ENCODE assay signal across 1 cellular context in the genomic region with DNA sequence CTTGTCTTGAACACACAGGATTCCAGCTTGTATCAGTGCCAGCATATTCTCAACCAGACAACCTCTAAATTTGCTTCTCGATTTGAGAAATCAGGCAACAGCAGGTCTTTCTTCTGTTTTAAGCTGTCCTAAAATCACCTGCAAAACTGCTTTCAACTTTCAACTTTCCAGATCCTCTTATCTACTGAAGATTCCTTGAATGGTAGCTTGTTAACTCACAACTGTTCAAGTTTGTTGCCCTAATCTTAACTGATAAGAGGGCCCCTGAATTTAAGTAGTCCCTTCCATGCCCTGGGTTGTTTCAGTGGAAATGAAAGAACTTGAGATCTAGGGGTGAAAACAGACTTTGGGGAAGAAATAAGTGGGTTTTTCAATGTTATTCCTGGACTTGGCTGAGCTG.
TF ChIP-seq lines count a peak whose summit lies in the region.

No MANE protein-coding gene starts in this region.

TF ChIP-seq in K562, 482 proteins besides CTCF, POLR2A, EP300 and RAD21 (continued from another document and continues in another):
- TF ChIP-seq CBFA2T3 (IDR thresholded peaks at IDR 0.05) = peak; percentile 63
- no peak for TF ChIP-seq RNF219 (CRISPR knock-in tag; IDR thresholded peaks at IDR 0.05)
- no peak for TF ChIP-seq DMBX1 (CRISPR knock-in tag; IDR thresholded peaks at IDR 0.05; ENCODE audit: borderline replicate concordance)
- TF ChIP-seq NFXL1 (CRISPR knock-in tag; IDR thresholded peaks at IDR 0.05) = no peak
- no peak for TF ChIP-seq ZNF217 (CRISPR knock-in tag; IDR thresholded peaks at IDR 0.05)
- no peak for TF ChIP-seq MEIS2 (IDR thresholded peaks at IDR 0.05; ENCODE audit: partially characterized antibody)
- no peak for TF ChIP-seq HOMEZ (CRISPR knock-in tag; IDR thresholded peaks at IDR 0.05)
- TF ChIP-seq SNRNP70 (optimal IDR thresholded peaks at IDR 0.05; ENCODE audit: low read depth, low read length) = no peak
- no peak for TF ChIP-seq FOXJ2 (tag; IDR thresholded peaks at IDR 0.05)
- TF ChIP-seq NR3C1 (CRISPR knock-in tag; IDR thresholded peaks at IDR 0.05) = no peak
- TF ChIP-seq, protein P1, sequence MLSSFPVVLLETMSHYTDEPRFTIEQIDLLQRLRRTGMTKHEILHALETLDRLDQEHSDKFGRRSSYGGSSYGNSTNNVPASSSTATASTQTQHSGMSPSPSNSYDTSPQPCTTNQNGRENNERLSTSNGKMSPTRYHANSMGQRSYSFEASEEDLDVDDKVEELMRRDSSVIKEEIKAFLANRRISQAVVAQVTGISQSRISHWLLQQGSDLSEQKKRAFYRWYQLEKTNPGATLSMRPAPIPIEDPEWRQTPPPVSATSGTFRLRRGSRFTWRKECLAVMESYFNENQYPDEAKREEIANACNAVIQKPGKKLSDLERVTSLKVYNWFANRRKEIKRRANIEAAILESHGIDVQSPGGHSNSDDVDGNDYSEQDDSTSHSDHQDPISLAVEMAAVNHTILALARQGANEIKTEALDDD (IDR thresholded peaks at IDR 0.05) = peak; percentile 44; the same call in 1 of the 2 replicates
- no peak for TF ChIP-seq SETDB1 (IDR thresholded peaks at IDR 0.05; ENCODE audit: low read length)
- TF ChIP-seq, protein P2, sequence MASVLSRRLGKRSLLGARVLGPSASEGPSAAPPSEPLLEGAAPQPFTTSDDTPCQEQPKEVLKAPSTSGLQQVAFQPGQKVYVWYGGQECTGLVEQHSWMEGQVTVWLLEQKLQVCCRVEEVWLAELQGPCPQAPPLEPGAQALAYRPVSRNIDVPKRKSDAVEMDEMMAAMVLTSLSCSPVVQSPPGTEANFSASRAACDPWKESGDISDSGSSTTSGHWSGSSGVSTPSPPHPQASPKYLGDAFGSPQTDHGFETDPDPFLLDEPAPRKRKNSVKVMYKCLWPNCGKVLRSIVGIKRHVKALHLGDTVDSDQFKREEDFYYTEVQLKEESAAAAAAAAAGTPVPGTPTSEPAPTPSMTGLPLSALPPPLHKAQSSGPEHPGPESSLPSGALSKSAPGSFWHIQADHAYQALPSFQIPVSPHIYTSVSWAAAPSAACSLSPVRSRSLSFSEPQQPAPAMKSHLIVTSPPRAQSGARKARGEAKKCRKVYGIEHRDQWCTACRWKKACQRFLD (CRISPR knock-in tag; IDR thresholded peaks at IDR 0.05) = no peak
- TF ChIP-seq PHTF2 (CRISPR knock-in tag; IDR thresholded peaks at IDR 0.05) = no peak
- peak; percentile 61 for TF ChIP-seq ARID1B (IDR thresholded peaks at IDR 0.05)
- TF ChIP-seq IRF2 (CRISPR knock-in tag; IDR thresholded peaks at IDR 0.05) = no peak
- no peak for TF ChIP-seq ZNF512 (tag; IDR thresholded peaks at IDR 0.05)
- TF ChIP-seq ZNF707 (CRISPR knock-in tag; conservative IDR thresholded peaks at IDR 0.05) = no peak
- TF ChIP-seq ZNF274 (IDR thresholded peaks at IDR 0.05; ENCODE audit: borderline replicate concordance, low read depth, low read length) = no peak
- no peak for TF ChIP-seq ZFP30 (CRISPR knock-in tag; IDR thresholded peaks at IDR 0.05; ENCODE audit: borderline replicate concordance)
- TF ChIP-seq ZNF695 (CRISPR knock-in tag; IDR thresholded peaks at IDR 0.05) = no peak
- peak; percentile 24; the same call in 1 of the 2 replicates for TF ChIP-seq SMARCE1 (IDR thresholded peaks at IDR 0.05)
- TF ChIP-seq NCOR1 (IDR thresholded peaks at IDR 0.05) = peak; percentile 26; the same call in 1 of the 2 replicates
- no peak for TF ChIP-seq PRMT5 (CRISPR knock-in tag; IDR thresholded peaks at IDR 0.05)
- TF ChIP-seq TEAD4 (IDR thresholded peaks at IDR 0.05; ENCODE audit: low read length) = peak; percentile 33; the same call in 1 of the 2 replicates
- TF ChIP-seq TEAD4 (CRISPR knock-in tag; IDR thresholded peaks at IDR 0.05; ENCODE audit: borderline replicate concordance) = no peak
- TF ChIP-seq ZNF197 (CRISPR knock-in tag; IDR thresholded peaks at IDR 0.05; ENCODE audit: low read depth) = no peak
- TF ChIP-seq RBBP5 (IDR thresholded peaks at IDR 0.05; ENCODE audit: borderline replicate concordance, insufficient read depth, low read length, poor library complexity, severe bottlenecking) = no peak
- TF ChIP-seq NBN (IDR thresholded peaks at IDR 0.05; ENCODE audit: low read depth) = no peak
- TF ChIP-seq, protein P3, sequence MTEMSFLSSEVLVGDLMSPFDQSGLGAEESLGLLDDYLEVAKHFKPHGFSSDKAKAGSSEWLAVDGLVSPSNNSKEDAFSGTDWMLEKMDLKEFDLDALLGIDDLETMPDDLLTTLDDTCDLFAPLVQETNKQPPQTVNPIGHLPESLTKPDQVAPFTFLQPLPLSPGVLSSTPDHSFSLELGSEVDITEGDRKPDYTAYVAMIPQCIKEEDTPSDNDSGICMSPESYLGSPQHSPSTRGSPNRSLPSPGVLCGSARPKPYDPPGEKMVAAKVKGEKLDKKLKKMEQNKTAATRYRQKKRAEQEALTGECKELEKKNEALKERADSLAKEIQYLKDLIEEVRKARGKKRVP (CRISPR knock-in tag; IDR thresholded peaks at IDR 0.05) = no peak
- peak; percentile 46; the same call in 1 of the 2 replicates for TF ChIP-seq HDAC2 (IDR thresholded peaks at IDR 0.05)
- no peak for TF ChIP-seq MAX (CRISPR knock-in tag; IDR thresholded peaks at IDR 0.05)
- TF ChIP-seq ZNF449 (CRISPR knock-in tag; IDR thresholded peaks at IDR 0.05) = no peak
- no peak for TF ChIP-seq BRCA1 (IDR thresholded peaks at IDR 0.05)
- TF ChIP-seq BRCA1 (CRISPR knock-in tag; IDR thresholded peaks at IDR 0.05) = no peak
- TF ChIP-seq, protein P4, sequence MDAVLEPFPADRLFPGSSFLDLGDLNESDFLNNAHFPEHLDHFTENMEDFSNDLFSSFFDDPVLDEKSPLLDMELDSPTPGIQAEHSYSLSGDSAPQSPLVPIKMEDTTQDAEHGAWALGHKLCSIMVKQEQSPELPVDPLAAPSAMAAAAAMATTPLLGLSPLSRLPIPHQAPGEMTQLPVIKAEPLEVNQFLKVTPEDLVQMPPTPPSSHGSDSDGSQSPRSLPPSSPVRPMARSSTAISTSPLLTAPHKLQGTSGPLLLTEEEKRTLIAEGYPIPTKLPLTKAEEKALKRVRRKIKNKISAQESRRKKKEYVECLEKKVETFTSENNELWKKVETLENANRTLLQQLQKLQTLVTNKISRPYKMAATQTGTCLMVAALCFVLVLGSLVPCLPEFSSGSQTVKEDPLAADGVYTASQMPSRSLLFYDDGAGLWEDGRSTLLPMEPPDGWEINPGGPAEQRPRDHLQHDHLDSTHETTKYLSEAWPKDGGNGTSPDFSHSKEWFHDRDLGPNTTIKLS (IDR thresholded peaks at IDR 0.05; ENCODE audit: borderline replicate concordance, low read depth) = no peak
- TF ChIP-seq PBX2 (CRISPR knock-in tag; IDR thresholded peaks at IDR 0.05; ENCODE audit: low read depth) = no peak
- no peak for TF ChIP-seq PBX2 (tag; conservative IDR thresholded peaks at IDR 0.05; ENCODE audit: low read depth)
- TF ChIP-seq HMG20B (CRISPR knock-in tag; IDR thresholded peaks at IDR 0.05) = no peak
- TF ChIP-seq TAL1 (IDR thresholded peaks at IDR 0.05) = peak; percentile 34
- TF ChIP-seq, protein P5, sequence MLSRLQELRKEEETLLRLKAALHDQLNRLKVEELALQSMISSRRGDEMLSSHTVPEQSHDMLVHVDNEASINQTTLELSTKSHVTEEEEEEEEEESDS (CRISPR knock-in tag; IDR thresholded peaks at IDR 0.05) = no peak
- peak; percentile 50 for TF ChIP-seq SMARCA4 (IDR thresholded peaks at IDR 0.05)
- TF ChIP-seq ZFX (CRISPR knock-in tag; IDR thresholded peaks at IDR 0.05) = no peak
- TF ChIP-seq OTX1 (CRISPR knock-in tag; IDR thresholded peaks at IDR 0.05) = no peak
- no peak for TF ChIP-seq MYBL2 (IDR thresholded peaks at IDR 0.05; ENCODE audit: low read depth)
- no peak for TF ChIP-seq MYBL2 (CRISPR knock-in tag; IDR thresholded peaks at IDR 0.05; ENCODE audit: borderline replicate concordance)
- no peak for TF ChIP-seq NR4A1 (CRISPR knock-in tag; IDR thresholded peaks at IDR 0.05)
- no peak for TF ChIP-seq NR4A1 (tag; IDR thresholded peaks at IDR 0.05)
- no peak for TF ChIP-seq ZNF583 (CRISPR knock-in tag; IDR thresholded peaks at IDR 0.05)
- TF ChIP-seq, protein P6, sequence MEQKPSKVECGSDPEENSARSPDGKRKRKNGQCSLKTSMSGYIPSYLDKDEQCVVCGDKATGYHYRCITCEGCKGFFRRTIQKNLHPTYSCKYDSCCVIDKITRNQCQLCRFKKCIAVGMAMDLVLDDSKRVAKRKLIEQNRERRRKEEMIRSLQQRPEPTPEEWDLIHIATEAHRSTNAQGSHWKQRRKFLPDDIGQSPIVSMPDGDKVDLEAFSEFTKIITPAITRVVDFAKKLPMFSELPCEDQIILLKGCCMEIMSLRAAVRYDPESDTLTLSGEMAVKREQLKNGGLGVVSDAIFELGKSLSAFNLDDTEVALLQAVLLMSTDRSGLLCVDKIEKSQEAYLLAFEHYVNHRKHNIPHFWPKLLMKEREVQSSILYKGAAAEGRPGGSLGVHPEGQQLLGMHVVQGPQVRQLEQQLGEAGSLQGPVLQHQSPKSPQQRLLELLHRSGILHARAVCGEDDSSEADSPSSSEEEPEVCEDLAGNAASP (IDR thresholded peaks at IDR 0.05) = no peak
- TF ChIP-seq TRIM28 (IDR thresholded peaks at IDR 0.05) = no peak
- TF ChIP-seq ZNF354B (CRISPR knock-in tag; IDR thresholded peaks at IDR 0.05) = no peak
- no peak for TF ChIP-seq ZNF75A (CRISPR knock-in tag; IDR thresholded peaks at IDR 0.05)
